Comparison of ENCODE assay signal across 23 cellular contexts in genomic region chr22:38103641-38104040, GRCh38. TPM values are rescaled to one million over a fixed set of nuclear protein-coding genes. Genes with fewer than 3 reads are reported as not detected.
DNase-seq lines count a peak whose midpoint lies in the region; ATAC-seq, FAIRE-seq and TF ChIP-seq lines count a peak whose summit lies in the region.
"Had no signal": no experiment of that assay in that cellular context is flagged by ENCODE, and none has a peak within 500 bp of the region (broad histone marks: within the 10 kb centered on the region; RNA-seq: fewer than 3 reads in every experiment).

No MANE protein-coding gene starts in this region.

- no peaks in the 10 kb centered on the region for H3K9me1 ChIP-seq in K562 (ENCODE audit: control insufficient read depth, insufficient read depth, low read length)

- intact Hi-C loops in K562 (cut with micrococcal nuclease) = loop anchor here (1.0 to 10.0 kb wide), 2 partner anchors 51 to 471 kb away; partner anchors contain the start of gene DMC1

- in situ Hi-C loops in K562 (cut with MboI) = loop anchor here (10.0 kb wide), 1 partner anchor 471 kb away; the partner anchor contains the start of gene DMC1

- no peaks in the 10 kb centered on the region for H3K9me3 Mint-ChIP-seq in activated CD4-positive, alpha-beta T cell treated with anti-CD3 and anti-CD28 coated beads, Interleukin-2, amount 10 ng/mL, durations not matched to agents 7 days and 5 days
- no peaks in the 10 kb centered on the region for H3K9me3 Mint-ChIP-seq in memory B cell
- H3K9me3 Mint-ChIP-seq: CD14-positive monocyte; CD4-positive, alpha-beta T cell; H9 had no signal

- no peaks in the 10 kb centered on the region for H3K36me3 ChIP-seq in K562 (ENCODE audit: control insufficient read depth, insufficient read depth, low read length)
- H3K36me3 ChIP-seq: BE2C; BLaER1 treated with 17β-estradiol and CSF1 and Interleukin-3, amounts not matched to agents 10 nM and 100 nM had no signal

- POLR2A ChIA-PET in activated CD4-positive, alpha-beta T cell treated with anti-CD3 and anti-CD28 coated beads, Interleukin-2, amount 10 ng/mL, durations not matched to agents 7 days and 5 days (lab: Charles Lee) = no interaction called here
- POLR2A ChIA-PET in K562 (lab: Yijun Ruan, JAX) = no interaction called here

- peaks cover 17% of the 10 kb centered on the region for H3K4me1 Mint-ChIP-seq in activated CD4-positive, alpha-beta T cell treated with anti-CD3 and anti-CD28 coated beads, Interleukin-2, amount 10 ng/mL, durations not matched to agents 7 days and 5 days
- H3K4me1 Mint-ChIP-seq in memory B cell = no peaks in the 10 kb centered on the region
- H3K4me1 Mint-ChIP-seq: CD14-positive monocyte had no signal

- ATAC-seq in K562 (peak; percentile 48; the same call in 2 of the 3 replicates), memory B cell (ENCODE audit: low read depth) (no peak), HG02610 (IDR thresholded peaks at IDR 0.05; ENCODE audit: unreplicated experiment) (no peak)

- TF ChIP-seq CTCF in K562 (IDR thresholded peaks at IDR 0.05 in 2 of 3, conservative IDR thresholded peaks at IDR 0.05 in 1 of 3; ENCODE audit: insufficient read depth in 2 of 3, low read depth in 1 of 3, low read length in 3 of 3) = no peak

- no peak overlapping the region for H3K4me3 ChIP-seq in K562
- H3K4me3 ChIP-seq: A549; BLaER1 treated with 17β-estradiol and CSF1 and Interleukin-3, amounts not matched to agents 10 nM and 100 nM; GM12878; GM23248 had no signal

- no peaks in the 10 kb centered on the region for H3K27me3 Mint-ChIP-seq in activated CD4-positive, alpha-beta T cell treated with anti-CD3 and anti-CD28 coated beads, Interleukin-2, amount 10 ng/mL, durations not matched to agents 7 days and 5 days
- no peaks in the 10 kb centered on the region for H3K27me3 Mint-ChIP-seq in memory B cell
- H3K27me3 Mint-ChIP-seq: CD4-positive, alpha-beta T cell; CD8-positive, alpha-beta memory T cell had no signal

- H3K27ac ChIP-seq in K562 (ENCODE audit: extremely low read depth, low read depth, low read length) = no peak overlapping the region
- H3K27ac ChIP-seq: A549; BLaER1 treated with 17β-estradiol and CSF1 and Interleukin-3, amounts not matched to agents 10 nM and 100 nM; GM23248 had no signal

- no peaks in the 10 kb centered on the region for H4K20me1 ChIP-seq in K562 (replicated peaks; ENCODE audit: control insufficient read depth, insufficient read depth, low read length)
- H4K20me1 ChIP-seq: BLaER1 treated with 17β-estradiol and CSF1 and Interleukin-3, amounts not matched to agents 10 nM and 100 nM had no signal

- peak overlapping the region; percentile 36 for H3K27ac Mint-ChIP-seq in activated CD4-positive, alpha-beta T cell treated with anti-CD3 and anti-CD28 coated beads, Interleukin-2, amount 10 ng/mL, durations not matched to agents 7 days and 5 days
- H3K27ac Mint-ChIP-seq in memory B cell = peak overlapping the region; percentile 4
- H3K27ac Mint-ChIP-seq: CD14-positive monocyte; CD4-positive, alpha-beta T cell had no signal

- H3K4me2 ChIP-seq in K562 (ENCODE audit: insufficient read depth, low read length) = no peak overlapping the region
- H3K4me2 ChIP-seq: A549 had no signal

- no peak for TF ChIP-seq RAD21 in K562 (CRISPR knock-in tag; conservative IDR thresholded peaks at IDR 0.05 in 1 of 2, IDR thresholded peaks at IDR 0.05 in 1 of 2)

- H3K9ac ChIP-seq in K562 (ENCODE audit: insufficient read depth in 1 of 2, low read depth in 2 of 2, low read length in 2 of 2) = no peak overlapping the region
- H3K9ac ChIP-seq: GM23248 had no signal

- no peak for TF ChIP-seq POLR2A in K562 (conservative IDR thresholded peaks at IDR 0.05)

- H3K36me3 Mint-ChIP-seq in activated CD4-positive, alpha-beta T cell treated with anti-CD3 and anti-CD28 coated beads, Interleukin-2, amount 10 ng/mL, durations not matched to agents 7 days and 5 days (ENCODE audit: low read depth) = no peaks in the 10 kb centered on the region
- peaks cover 8% of the 10 kb centered on the region for H3K36me3 Mint-ChIP-seq in memory B cell
- H3K36me3 Mint-ChIP-seq: CD14-positive monocyte had no signal

- no peaks in the 10 kb centered on the region for H3K9me3 ChIP-seq in K562 (replicated peaks; ENCODE audit: control insufficient read depth, insufficient read depth, low read depth, low read length)
- H3K9me3 ChIP-seq: A549; BE2C; BLaER1 treated with 17β-estradiol and CSF1 and Interleukin-3, amounts not matched to agents 10 nM and 100 nM had no signal

- WGBS in K562 (ENCODE audit: insufficient coverage, low coverage, missing lambda C conversion rate) = 18% methylated on average over 8 of the region's 8 CpGs

- peaks cover 0 to 9% of the 10 kb centered on the region in 2 experiments; a peak in 4 of 5 replicates for H3K4me1 ChIP-seq in K562 (replicated peaks in 1 of 2; ENCODE audit: control insufficient read depth in 2 of 2, insufficient read depth in 2 of 2, low read length in 2 of 2)
- H3K4me1 ChIP-seq: BE2C had no signal

- peak overlapping the region; percentile 48 for H2AFZ ChIP-seq in K562 (ENCODE audit: low read depth, low read length)
- H2AFZ ChIP-seq: GM23248 had no signal

- H3K79me2 ChIP-seq in K562 (ENCODE audit: control insufficient read depth, insufficient read depth, low read length) = no peaks in the 10 kb centered on the region

- BruUV-seq in K562 (replicated peaks; lab: Mats Ljungman, UMichigan) = no TSS peak

- no peak overlapping the region for H3K4me3 Mint-ChIP-seq in activated CD4-positive, alpha-beta T cell treated with anti-CD3 and anti-CD28 coated beads, Interleukin-2, amount 10 ng/mL, durations not matched to agents 7 days and 5 days
- no peak overlapping the region for H3K4me3 Mint-ChIP-seq in memory B cell
- H3K4me3 Mint-ChIP-seq: CD14-positive monocyte; CD4-positive, alpha-beta T cell; H9 had no signal

- no peaks in the 10 kb centered on the region for H3K27me3 ChIP-seq in K562 (ENCODE audit: control insufficient read depth in 2 of 2, insufficient read depth in 2 of 2, low read length in 2 of 2)
- H3K27me3 ChIP-seq: BE2C; BLaER1 treated with 17β-estradiol and CSF1 and Interleukin-3, amounts not matched to agents 10 nM and 100 nM had no signal

- FAIRE-seq in K562 (lab: Jason Lieb, UNC) = no peak
- FAIRE-seq: D721Med, GM12878, GM19239 had no signal

- CTCF ChIA-PET in activated CD4-positive, alpha-beta T cell treated with anti-CD3 and anti-CD28 coated beads, Interleukin-2, amount 10 ng/mL, durations not matched to agents 7 days and 5 days (lab: Charles Lee) = interaction anchor here (0.6 kb wide), 1 partner anchor 210 kb away, joined by 3 read pairs; no protein-coding TSS in a partner anchor
- CTCF ChIA-PET in K562 (lab: Yijun Ruan, JAX; ENCODE audit: low intra/inter-chr PET ratio) = no interaction called here

- no peak for DNase-seq in activated CD4-positive, alpha-beta T cell treated with anti-CD3 and anti-CD28 coated beads, Interleukin-2, amount 10 ng/mL, durations not matched to agents 7 days and 5 days
- no peak for DNase-seq in activated CD4-positive, alpha-beta T cell treated with anti-CD3 and anti-CD28 coated beads, Interleukin-2, amount 50 U/mL, for 4 hours
- no peak for DNase-seq in K562 (ENCODE audit: extremely low read depth in 1 of 4, low spot score in 3 of 4)
- no peak for DNase-seq in memory B cell (ENCODE audit: low spot score in 2 of 2)
- no peak for DNase-seq in NCI-H2107 (lab: John Stamatoyannopoulos, UW)
- no peak for DNase-seq in nucleus accumbens (lab: John Stamatoyannopoulos, UW)
- DNase-seq: 8988T; BE2C; CD4-positive, alpha-beta T cell; CD8-positive, alpha-beta memory T cell; DMS 273 treated with DMSO at 0.1 percent for 48 hours; DMS79; GDM1; H9 had no signal

- TF ChIP-seq EP300 in K562 (IDR thresholded peaks at IDR 0.05; ENCODE audit: low read length) = no peak

RNA-seq across cellular contexts. Expression of gene BAIAP2L2, which starts 6.8 kb away (rescaled TPM):
- under 1 TPM; 0.50 to 0.55 TPM for total RNA-seq in activated CD4-positive, alpha-beta T cell treated with anti-CD3 and anti-CD28 coated beads, Interleukin-2, amount 10 ng/mL, durations not matched to agents 7 days and 5 days
- 0.19 and 0.25 TPM in 2 replicates for total RNA-seq in K562 (2011; cell fraction: chromatin; rRNA removed; ENCODE audit: low replicate concordance)
- total RNA-seq in K562 (2011; cell fraction: nucleolus; rRNA removed) = 0.26 and 0.33 TPM in 2 replicates
- total RNA-seq in K562 (2011; cell fraction: nucleoplasm; rRNA removed) = 0.37 TPM in 1 of 2 replicates, not detected in the other
- total RNA-seq in K562 (2014; rRNA removed) (not detected in 2 replicates), K562 (2014; rRNA removed; fragmentation: Illumina TruSeq; extraction: Trizol) (not detected in 2 replicates), K562 (2015; rRNA removed; fragmentation: Illumina TruSeq; extraction: Trizol) (not detected in 2 replicates), K562 (2021) (0.13 and 0.22 TPM in 2 replicates)
- polyA plus RNA-seq in K562 (2011; rRNA removed) (0.07 and 0.09 TPM in 2 replicates), K562 (2014; fragmentation: Illumina TruSeq; extraction: Trizol) (0.07 TPM in 1 of 2 replicates, not detected in the other), K562 (2014; fragmentation: Nextera tagmentation; extraction: Ambion mirVana) (under 1 TPM in 1 of 2 experiments, not detected in 1; 0.04 TPM), K562 (2014; rRNA removed) (0.11 and 0.86 TPM in 2 replicates)
- polyA plus RNA-seq in K562 (2011; cell fraction: cytosol; rRNA removed) = 0.06 and 0.22 TPM in 2 replicates
- 0.37 and 1.1 TPM in 2 replicates for polyA plus RNA-seq in K562 (2011; cell fraction: nucleus; rRNA removed)
- polyA plus RNA-seq in K562 (2012) = 0.23 and 0.72 TPM in 2 replicates
- polyA minus RNA-seq in K562 (2011; rRNA and poly(A)+ RNA removed) = 0.11 TPM in 1 of 2 replicates, not detected in the other
- polyA minus RNA-seq in K562 (2011; cell fraction: cytosol; rRNA and poly(A)+ RNA removed) = not detected in 2 replicates
- 0.22 TPM in 1 of 2 replicates, not detected in the other for polyA minus RNA-seq in K562 (2011; cell fraction: nucleus; rRNA and poly(A)+ RNA removed)
- total RNA-seq: H4 had no signal
- polyA plus RNA-seq: CD14-positive monocyte; CD8-positive, alpha-beta memory T cell had no signal

RNA-seq across cellular contexts. Expression of gene SLC16A8, which starts 19.7 kb away (rescaled TPM):
- total RNA-seq in activated CD4-positive, alpha-beta T cell treated with anti-CD3 and anti-CD28 coated beads, Interleukin-2, amount 10 ng/mL, durations not matched to agents 7 days and 5 days = not detected
- total RNA-seq in K562 (2011; cell fraction: chromatin; rRNA removed; ENCODE audit: low replicate concordance) = not detected in 2 replicates
- not detected in 2 replicates for total RNA-seq in K562 (2011; cell fraction: nucleolus; rRNA removed)
- not detected in 2 replicates for total RNA-seq in K562 (2011; cell fraction: nucleoplasm; rRNA removed)
- not detected in 2 replicates for total RNA-seq in K562 (2014; rRNA removed)
- not detected in 2 replicates for total RNA-seq in K562 (2014; rRNA removed; fragmentation: Illumina TruSeq; extraction: Trizol)
- not detected in 2 replicates for total RNA-seq in K562 (2015; rRNA removed; fragmentation: Illumina TruSeq; extraction: Trizol)
- total RNA-seq in K562 (2021) = not detected in 2 replicates
- not detected in 2 replicates for polyA plus RNA-seq in K562 (2011; rRNA removed)
- polyA plus RNA-seq in K562 (2011; cell fraction: cytosol; rRNA removed) = not detected in 2 replicates
- not detected in 2 replicates for polyA plus RNA-seq in K562 (2011; cell fraction: nucleus; rRNA removed)
- polyA plus RNA-seq in K562 (2012) = 0.28 TPM in 1 of 2 replicates, not detected in the other
- polyA plus RNA-seq in K562 (2014; fragmentation: Illumina TruSeq; extraction: Trizol) = not detected in 2 replicates
- polyA plus RNA-seq in K562 (2014; fragmentation: Nextera tagmentation; extraction: Ambion mirVana) = not detected
- polyA plus RNA-seq in K562 (2014; rRNA removed) = not detected in 2 replicates
- not detected in 2 replicates for polyA minus RNA-seq in K562 (2011; rRNA and poly(A)+ RNA removed)
- not detected in 2 replicates for polyA minus RNA-seq in K562 (2011; cell fraction: cytosol; rRNA and poly(A)+ RNA removed)
- polyA minus RNA-seq in K562 (2011; cell fraction: nucleus; rRNA and poly(A)+ RNA removed) = not detected in 2 replicates
- total RNA-seq: CD4-positive, alpha-beta T cell; GM12878; H4 had no signal
- polyA plus RNA-seq: A549; CD14-positive monocyte; CD8-positive, alpha-beta memory T cell; GM12878 had no signal

RNA-seq across cellular contexts. Expression of gene PICK1, which starts 46.4 kb away (rescaled TPM):
- 10 to 100 TPM; 15.2 to 15.4 TPM for total RNA-seq in activated CD4-positive, alpha-beta T cell treated with anti-CD3 and anti-CD28 coated beads, Interleukin-2, amount 10 ng/mL, durations not matched to agents 7 days and 5 days
- 25.6 and 73.9 TPM in 2 replicates for total RNA-seq in K562 (2011; cell fraction: chromatin; rRNA removed; ENCODE audit: low replicate concordance)
- 35.9 and 41.6 TPM in 2 replicates for total RNA-seq in K562 (2011; cell fraction: nucleolus; rRNA removed)
- total RNA-seq in K562 (2011; cell fraction: nucleoplasm; rRNA removed) = 31.1 and 41.3 TPM in 2 replicates
- total RNA-seq in K562 (2014; rRNA removed) (8.6 and 11.3 TPM in 2 replicates), K562 (2014; rRNA removed; fragmentation: Illumina TruSeq; extraction: Trizol) (4.3 and 5.2 TPM in 2 replicates), K562 (2015; rRNA removed; fragmentation: Illumina TruSeq; extraction: Trizol) (6.5 and 6.7 TPM in 2 replicates), K562 (2021) (7.1 and 9.2 TPM in 2 replicates)
- polyA plus RNA-seq in K562 (2011; rRNA removed) (9.6 and 14.5 TPM in 2 replicates), K562 (2014; fragmentation: Illumina TruSeq; extraction: Trizol) (7.1 and 7.9 TPM in 2 replicates), K562 (2014; fragmentation: Nextera tagmentation; extraction: Ambion mirVana) (under 1 TPM in 1 of 2 experiments, not detected in 1; 0.06 TPM), K562 (2014; rRNA removed) (9.4 and 11.0 TPM in 2 replicates)
- 12.0 and 13.0 TPM in 2 replicates for polyA plus RNA-seq in K562 (2011; cell fraction: cytosol; rRNA removed)
- polyA plus RNA-seq in K562 (2011; cell fraction: nucleus; rRNA removed) = 67.4 and 81.6 TPM in 2 replicates
- polyA plus RNA-seq in K562 (2012) = 5.6 and 8.2 TPM in 2 replicates
- 9.6 and 18.1 TPM in 2 replicates for polyA minus RNA-seq in K562 (2011; rRNA and poly(A)+ RNA removed)
- 5.7 and 8.4 TPM in 2 replicates for polyA minus RNA-seq in K562 (2011; cell fraction: cytosol; rRNA and poly(A)+ RNA removed)
- polyA minus RNA-seq in K562 (2011; cell fraction: nucleus; rRNA and poly(A)+ RNA removed) = 11.6 and 12.2 TPM in 2 replicates
